ENCODE assay signal across 16 cellular contexts in genomic region chr20:63186528-63187316, GRCh38. TPM values are rescaled to one million over a fixed set of nuclear protein-coding genes. Genes with fewer than 3 reads are reported as not detected.
DNase-seq lines count a peak whose midpoint lies in the region; ATAC-seq, FAIRE-seq and TF ChIP-seq lines count a peak whose summit lies in the region.
"Had no signal": no experiment of that assay in that cellular context is flagged by ENCODE, and none has a peak within 500 bp of the region (broad histone marks: within the 10 kb centered on the region; RNA-seq: fewer than 3 reads in every experiment).

No MANE protein-coding gene starts in this region.

- intact Hi-C loops in A673 (cut with micrococcal nuclease; ENCODE audit: unreplicated experiment), result no loop called here

- no peak overlapping the region for H3K4ac ChIP-seq in trophoblast cell (ENCODE audit: low read depth, low read length)

- no peak overlapping the region for H4K12ac ChIP-seq in trophoblast cell (ENCODE audit: low read depth, low read length)

- no peak for FAIRE-seq in HTR-8/SVneo (lab: Jason Lieb, UNC)

- no peak overlapping the region for H4K8ac ChIP-seq in trophoblast cell (ENCODE audit: low read depth, low read length)

- H3K18ac ChIP-seq in trophoblast cell (ENCODE audit: low read length), result no peak overlapping the region

- H4K91ac ChIP-seq in trophoblast cell (ENCODE audit: low read depth, low read length), result no peak overlapping the region

- no peaks in the 10 kb centered on the region for H3K79me1 ChIP-seq in trophoblast cell (ENCODE audit: low read length)

- H3K4me3 ChIP-seq in epithelial cell of esophagus (ENCODE audit: low read length) (no peak overlapping the region), trophoblast cell (ENCODE audit: low read depth, low read length) (no peak overlapping the region), A673 (ENCODE audit: low read depth, low read length, poor library complexity, severe bottlenecking) (no peak overlapping the region)
- H3K4me3 ChIP-seq: hepatocyte, thoracic aorta had no signal

- no peaks in the 10 kb centered on the region for H3K79me2 ChIP-seq in trophoblast cell (ENCODE audit: control insufficient read depth, insufficient read depth, low read length, poor library complexity)
- H3K79me2 ChIP-seq: hepatocyte had no signal

- H3K27ac ChIP-seq in trophoblast cell (ENCODE audit: low read depth, low read length) (no peak overlapping the region), A673 (ENCODE audit: low read depth, low read length, poor library complexity, severe bottlenecking) (no peak overlapping the region)
- H3K27ac ChIP-seq: hepatocyte, thoracic aorta had no signal

- H2BK5ac ChIP-seq in trophoblast cell (ENCODE audit: low read depth, low read length, poor library complexity), result no peak overlapping the region

- H3K27me3 ChIP-seq in trophoblast cell (ENCODE audit: insufficient read depth, low read length) (no peaks in the 10 kb centered on the region), A673 (replicated peaks; ENCODE audit: insufficient read depth, low read depth, low read length, poor library complexity) (no peaks in the 10 kb centered on the region)
- H3K27me3 ChIP-seq: hepatocyte had no signal

- POLR2A ChIA-PET in A673 (lab: Charles Lee; ENCODE audit: low non-redundant PET), result no interaction called here

- H3K23ac ChIP-seq in trophoblast cell (ENCODE audit: low read length), result no peak overlapping the region

- ATAC-seq in HG03196 (IDR thresholded peaks at IDR 0.05; ENCODE audit: unreplicated experiment), result no peak

- no peak overlapping the region for H3K9ac ChIP-seq in trophoblast cell (ENCODE audit: low read length)

- H2AK5ac ChIP-seq in trophoblast cell (ENCODE audit: low read length), result no peak overlapping the region

- DNase-seq in EL (peak; percentile 34), HTR-8/SVneo (ENCODE audit: insufficient read length, low spot score) (peak; percentile 66), epithelial cell of esophagus (ENCODE audit: low read depth) (peak; percentile 84), trophoblast cell (peak; percentile 17 to 24), NCI-H1092 (lab: John Stamatoyannopoulos, UW) (no peak), A673 (ENCODE audit: low spot score) (no peak)
- DNase-seq: activated T-cell treated with anti-CD3 and anti-CD28 coated beads, Interleukin-2, amount 50 U/mL, for 1 hour; anterior cingulate cortex; DMS79 treated with DMSO at 0.1 percent for 48 hours; NCI-H146; occipital lobe had no signal

- no peak overlapping the region for H3K14ac ChIP-seq in trophoblast cell (ENCODE audit: low read length)

- H3K4me1 ChIP-seq in trophoblast cell (ENCODE audit: control insufficient read depth in 1 of 2, insufficient read depth in 2 of 2, low read length in 2 of 2) (no peaks in the 10 kb centered on the region), A673 (ENCODE audit: insufficient read depth, low read length, poor library complexity, severe bottlenecking) (no peaks in the 10 kb centered on the region)

- TF ChIP-seq CTCF in epithelial cell of esophagus (IDR thresholded peaks at IDR 0.05; ENCODE audit: insufficient read depth, low read depth, low read length, missing control alignments), result peak; percentile 56
- no peak for TF ChIP-seq CTCF in A673 (conservative IDR thresholded peaks at IDR 0.05; ENCODE audit: low read depth, low read length)

- CTCF ChIA-PET in A673 (lab: Charles Lee), result no interaction called here

- H3K9me3 ChIP-seq in trophoblast cell (ENCODE audit: insufficient read depth, low read depth, low read length) (peaks cover 17% of the 10 kb centered on the region), A673 (ENCODE audit: low read depth, low read length, poor library complexity, severe bottlenecking) (no peaks in the 10 kb centered on the region)
- H3K9me3 ChIP-seq: thoracic aorta had no signal

- H2BK120ac ChIP-seq in trophoblast cell (ENCODE audit: insufficient read depth, low read length, poor library complexity), result no peak overlapping the region

- no peak overlapping the region for H2BK12ac ChIP-seq in trophoblast cell (ENCODE audit: low read length)

- no TSS peak for BruUV-seq in A673 (replicated peaks; lab: Mats Ljungman, UMichigan)

- no CpG with 5 or more reads among the region's 8 CpGs for WGBS in trophoblast cell (ENCODE audit: extremely low coverage, insufficient coverage, insufficient read length)

- H3K4me2 ChIP-seq in trophoblast cell (ENCODE audit: low read length), result no peak overlapping the region
- H3K4me2 ChIP-seq: hepatocyte had no signal

- peaks cover 0 to 2% of the 10 kb centered on the region in 2 experiments for H3K36me3 ChIP-seq in trophoblast cell (ENCODE audit: control insufficient read depth in 1 of 2, insufficient read depth in 2 of 2, low read length in 2 of 2)
- H3K36me3 ChIP-seq in A673 (ENCODE audit: insufficient read depth, low read length, poor library complexity, severe bottlenecking), result no peaks in the 10 kb centered on the region
- H3K36me3 ChIP-seq: thoracic aorta had no signal

- H2AFZ ChIP-seq in trophoblast cell (ENCODE audit: insufficient read depth, low read length, poor library complexity), result no peak overlapping the region
- H2AFZ ChIP-seq: hepatocyte had no signal

RNA-seq across cellular contexts. Expression of gene YTHDF1, which starts 29.2 kb away (rescaled TPM):
- polyA plus RNA-seq in trophoblast cell (2013), result 89.1 and 94.0 TPM in 2 replicates
- 49.3 and 52.4 TPM in 2 replicates for total RNA-seq in A673 (2021)

RNA-seq across cellular contexts. Expression of gene BIRC7, which starts 49.0 kb away (rescaled TPM):
- polyA plus RNA-seq in trophoblast cell (2013), result 12.8 and 14.9 TPM in 2 replicates
- not detected in 2 replicates for total RNA-seq in A673 (2021)
- total RNA-seq: lung microvascular endothelial cell, occipital lobe, thoracic aorta had no signal
- polyA plus RNA-seq: IgD-negative memory B cell had no signal

Comparison
In these comparisons a context has a peak if more than half of its experiments do, and no peak if none do; other contexts are left out.
1. DNase-seq: peak in EL (single experiment), HTR-8/SVneo (single experiment), epithelial cell of esophagus (single experiment) and trophoblast cell (2 of 2); none in NCI-H1092 (single experiment) and A673 (single experiment).